18 cellular contexts compared by ENCODE assay signal in genomic region chr4:1297456-1298325, GRCh38. TPM values are rescaled to one million over a fixed set of nuclear protein-coding genes. Genes with fewer than 3 reads are reported as not detected.
DNase-seq lines count a peak whose midpoint lies in the region; ATAC-seq and TF ChIP-seq lines count a peak whose summit lies in the region.
"Had no signal": no experiment of that assay in that cellular context is flagged by ENCODE, and none has a peak within 500 bp of the region (broad histone marks: within the 10 kb centered on the region; RNA-seq: fewer than 3 reads in every experiment).

No MANE protein-coding gene starts in this region.

- H3K27me3 Mint-ChIP-seq in activated T-helper 17 cell treated with anti-CD3 and anti-CD28 coated beads, Interleukin-2, amount 50 U/mL, for 72 hours = no peaks in the 10 kb centered on the region
- H3K27me3 Mint-ChIP-seq in type B pancreatic cell = no peaks in the 10 kb centered on the region
- H3K27me3 Mint-ChIP-seq: stimulated activated naive CD8-positive, alpha-beta T cell treated with anti-CD3 and anti-CD28 coated beads, Interleukin-15, amount 100 ng/mL, for 72 hours had no signal

- H3K27ac ChIP-seq in right atrium auricular region = peak overlapping the region in 1 of 2 donors; percentile 11
- no peak overlapping the region for H3K27ac ChIP-seq in left lung
- no peak overlapping the region for H3K27ac ChIP-seq in testis
- H3K27ac ChIP-seq: pancreas, SJCRH30 had no signal

- ATAC-seq in Right ventricle myocardium inferior (peak; percentile 21), left lung (no peak)
- no peak for ATAC-seq in activated T-helper 17 cell treated with anti-CD3 and anti-CD28 coated beads, Interleukin-2, amount 50 U/mL, for 72 hours (replicated peaks)
- ATAC-seq: mucosa of descending colon; pancreas; stimulated activated naive CD8-positive, alpha-beta T cell treated with anti-CD3 and anti-CD28 coated beads, Interleukin-15, amount 100 ng/mL, for 72 hours had no signal

- peaks cover 37% of the 10 kb centered on the region for H3K36me3 ChIP-seq in right atrium auricular region
- peaks cover 0 to 58% of the 10 kb centered on the region in 2 donors for H3K36me3 ChIP-seq in left lung
- no peaks in the 10 kb centered on the region for H3K36me3 ChIP-seq in testis (ENCODE audit: low read depth, missing control alignments)

- H3K9me3 Mint-ChIP-seq in activated T-helper 17 cell treated with anti-CD3 and anti-CD28 coated beads, Interleukin-2, amount 50 U/mL, for 72 hours = no peaks in the 10 kb centered on the region
- no peaks in the 10 kb centered on the region for H3K9me3 Mint-ChIP-seq in type B pancreatic cell
- H3K9me3 Mint-ChIP-seq: activated T-helper 1 cell treated with anti-CD3 and anti-CD28 coated beads, Interleukin-12 subunit alpha, Interleukin-12 subunit beta, Interleukin-2, Interleukin-4 antibody, amounts not matched to agents 30 ng/mL and 10 ng/mL and 1 ng/mL, durations not matched to agents 14 hours and 24 hours and 36 hours; stimulated activated naive CD8-positive, alpha-beta T cell treated with anti-CD3 and anti-CD28 coated beads, Interleukin-15, amount 100 ng/mL, for 72 hours had no signal

- peak overlapping the region; percentile 32 for H3K4me3 Mint-ChIP-seq in activated T-helper 17 cell treated with anti-CD3 and anti-CD28 coated beads, Interleukin-2, amount 50 U/mL, for 72 hours
- H3K4me3 Mint-ChIP-seq in type B pancreatic cell = no peak overlapping the region
- H3K4me3 Mint-ChIP-seq: activated T-helper 1 cell treated with anti-CD3 and anti-CD28 coated beads, Interleukin-12 subunit alpha, Interleukin-12 subunit beta, Interleukin-2, Interleukin-4 antibody, amounts not matched to agents 30 ng/mL and 10 ng/mL and 1 ng/mL, durations not matched to agents 14 hours and 24 hours and 36 hours; stimulated activated naive CD8-positive, alpha-beta T cell treated with anti-CD3 and anti-CD28 coated beads, Interleukin-15, amount 100 ng/mL, for 72 hours had no signal

- peaks cover 50% of the 10 kb centered on the region for H3K4me1 Mint-ChIP-seq in activated T-helper 17 cell treated with anti-CD3 and anti-CD28 coated beads, Interleukin-2, amount 50 U/mL, for 72 hours
- H3K4me1 Mint-ChIP-seq in type B pancreatic cell (ENCODE audit: unreplicated experiment) = peaks cover 13% of the 10 kb centered on the region

- TF ChIP-seq POLR2A in testis (IDR thresholded peaks at IDR 0.05) = no peak

- no peak overlapping the region for H3K4me3 ChIP-seq in right atrium auricular region
- H3K4me3 ChIP-seq in left lung = no peak overlapping the region
- no peak overlapping the region for H3K4me3 ChIP-seq in testis
- H3K4me3 ChIP-seq: heart right ventricle, mucosa of descending colon, pancreas, SJCRH30 had no signal

- TF ChIP-seq CTCF in right atrium auricular region (IDR thresholded peaks at IDR 0.05) = no peak
- no peak for TF ChIP-seq CTCF in left lung (IDR thresholded peaks at IDR 0.05)
- no peak for TF ChIP-seq CTCF in type B pancreatic cell (conservative IDR thresholded peaks at IDR 0.05)
- TF ChIP-seq CTCF in testis (IDR thresholded peaks at IDR 0.05) = no peak

- no peaks in the 10 kb centered on the region for H3K27me3 ChIP-seq in right atrium auricular region
- no peaks in the 10 kb centered on the region for H3K27me3 ChIP-seq in left lung
- no peaks in the 10 kb centered on the region for H3K27me3 ChIP-seq in testis
- H3K27me3 ChIP-seq: heart right ventricle, pancreas, SJCRH30 had no signal

- peaks cover 0 to 42% of the 10 kb centered on the region in 2 donors for H3K4me1 ChIP-seq in right atrium auricular region
- H3K4me1 ChIP-seq in left lung = peaks cover 0 to 67% of the 10 kb centered on the region in 2 donors
- peaks cover 16% of the 10 kb centered on the region for H3K4me1 ChIP-seq in testis

- DNase-seq in Right ventricle myocardium inferior (ENCODE audit: missing footprints) = no peak
- DNase-seq in right atrium auricular region (ENCODE audit: low spot score) = no peak
- DNase-seq in left lung = peak; percentile 24 to 76
- DNase-seq in type B pancreatic cell (ENCODE audit: extremely low spot score, unreplicated experiment) = no peak
- no peak for DNase-seq in NCI-H524 (lab: John Stamatoyannopoulos, UW)
- no peak for DNase-seq in testis
- no peak for DNase-seq in NCI-H510A treated with DMSO at 0.1 percent for 48 hours (lab: John Stamatoyannopoulos, UW)
- DNase-seq: activated CD4-positive, alpha-beta T cell treated with anti-CD3 and anti-CD28 coated beads, Interleukin-2, amount 50 U/mL, for 4 hours; COR-L47; dermis blood vessel endothelial cell; heart right ventricle; kidney glomerular epithelial cell; mucosa of descending colon; SJCRH30; stimulated activated naive CD8-positive, alpha-beta T cell treated with anti-CD3 and anti-CD28 coated beads, Interleukin-15, amount 100 ng/mL, for 72 hours had no signal

- intact Hi-C loops in Right ventricle myocardium inferior (cut with DNase I) (no loop called here), left lung (cut with DNase I) (no loop called here), testis (cut with DNase I; ENCODE audit: low total_unique reads) (no loop called here)

- H3K27ac Mint-ChIP-seq in activated T-helper 17 cell treated with anti-CD3 and anti-CD28 coated beads, Interleukin-2, amount 50 U/mL, for 72 hours = peak overlapping the region; percentile 76
- H3K27ac Mint-ChIP-seq in type B pancreatic cell = peak overlapping the region; percentile 50
- H3K27ac Mint-ChIP-seq: activated T-helper 1 cell treated with anti-CD3 and anti-CD28 coated beads, Interleukin-12 subunit alpha, Interleukin-12 subunit beta, Interleukin-2, Interleukin-4 antibody, amounts not matched to agents 30 ng/mL and 10 ng/mL and 1 ng/mL, durations not matched to agents 14 hours and 24 hours and 36 hours had no signal

- H3K9me3 ChIP-seq in right atrium auricular region = no peaks in the 10 kb centered on the region
- no peaks in the 10 kb centered on the region for H3K9me3 ChIP-seq in left lung
- H3K9me3 ChIP-seq in testis = no peaks in the 10 kb centered on the region
- H3K9me3 ChIP-seq: heart right ventricle, mucosa of descending colon, pancreas, SJCRH30 had no signal

- H3K36me3 Mint-ChIP-seq in activated T-helper 17 cell treated with anti-CD3 and anti-CD28 coated beads, Interleukin-2, amount 50 U/mL, for 72 hours (ENCODE audit: low read depth) = peaks cover 64% of the 10 kb centered on the region
- H3K36me3 Mint-ChIP-seq in type B pancreatic cell = peaks cover 22% of the 10 kb centered on the region

- WGBS in testis, 2 donors = 93 to 94% methylated on average over 32 of the region's 32 CpGs

RNA-seq across cellular contexts. Expression of gene MAEA, which starts 8.0 kb away (rescaled TPM):
- total RNA-seq in Right ventricle myocardium inferior (50.4 TPM), right atrium auricular region (10 to 100 TPM; 46.0 to 51.7 TPM), left lung (10 to 100 TPM; 43.8 to 56.3 TPM), type B pancreatic cell (ENCODE audit: low replicate concordance) (81.5 and 98.7 TPM in 2 replicates), testis (100 to 1,000 TPM in 1 of 2 donors, 10 to 100 TPM in 1; 94.2 to 129 TPM)
- 10 to 100 TPM; 61.4 to 62.8 TPM for total RNA-seq in activated T-helper 17 cell treated with anti-CD3 and anti-CD28 coated beads, Interleukin-2, amount 50 U/mL, for 72 hours
- polyA plus RNA-seq in testis (ENCODE audit: insufficient read depth, low read depth, low replicate concordance) = 71.2 TPM

RNA-seq across cellular contexts. Expression of gene CTBP1, which starts 48.8 kb away (rescaled TPM):
- 121 TPM for total RNA-seq in Right ventricle myocardium inferior
- total RNA-seq in right atrium auricular region = 100 to 1,000 TPM; 104 to 140 TPM
- total RNA-seq in activated T-helper 17 cell treated with anti-CD3 and anti-CD28 coated beads, Interleukin-2, amount 50 U/mL, for 72 hours = 100 to 1,000 TPM; 117 to 173 TPM
- 100 to 1,000 TPM; 146 to 167 TPM for total RNA-seq in left lung
- total RNA-seq in type B pancreatic cell (ENCODE audit: low replicate concordance) = 147 and 165 TPM in 2 replicates
- 100 to 1,000 TPM; 240 to 245 TPM for total RNA-seq in testis
- polyA plus RNA-seq in testis (ENCODE audit: insufficient read depth, low read depth, low replicate concordance) = 72.6 TPM

RNA-seq across cellular contexts. Expression of gene UVSSA, which starts 49.3 kb away (rescaled TPM):
- total RNA-seq in Right ventricle myocardium inferior (6.5 TPM), right atrium auricular region (1 to 10 TPM; 4.4 to 7.5 TPM), left lung (10 to 100 TPM; 33.0 to 36.6 TPM), type B pancreatic cell (ENCODE audit: low replicate concordance) (30.5 and 32.4 TPM in 2 replicates), testis (10 to 100 TPM; 71.5 to 94.6 TPM)
- total RNA-seq in activated T-helper 17 cell treated with anti-CD3 and anti-CD28 coated beads, Interleukin-2, amount 50 U/mL, for 72 hours = 10 to 100 TPM; 15.8 to 22.3 TPM
- 35.8 TPM for polyA plus RNA-seq in testis (ENCODE audit: insufficient read depth, low read depth, low replicate concordance)

Comparison
In these comparisons a context has a peak if more than half of its experiments do, and no peak if none do; other contexts are left out.
1. DNase-seq: peak in left lung (2 of 2); none in Right ventricle myocardium inferior (single experiment), right atrium auricular region (single experiment), type B pancreatic cell (single experiment), NCI-H524 (0 of 2), testis (single experiment) and NCI-H510A treated with DMSO at 0.1 percent for 48 hours (single experiment).